In genomic region chr12:113104953-113105510, GRCh38 we compare ENCODE assay signal across 2 cellular contexts.
A peak's percentile ranks its signal among the peaks of the same experiment; 100 is the strongest.
TF ChIP-seq lines count a peak whose summit lies in the region.

No MANE protein-coding gene starts in this region.

TF ChIP-seq in GM23338, 12 proteins besides CTCF, POLR2A, EP300 and RAD21:
- TF ChIP-seq NANOG (IDR thresholded peaks at IDR 0.05; ENCODE audit: borderline replicate concordance) (no peak), POLR2AphosphoS5 (IDR thresholded peaks at IDR 0.05; ENCODE audit: low read depth) (no peak), EZH2phosphoT487 (IDR thresholded peaks at IDR 0.05; ENCODE audit: unreplicated experiment) (no peak), STAT1 (IDR thresholded peaks at IDR 0.05; ENCODE audit: unreplicated experiment) (no peak), ZNF462 (CRISPR knock-in tag; IDR thresholded peaks at IDR 0.05) (no peak), EZH2 (IDR thresholded peaks at IDR 0.05; ENCODE audit: low read depth, unreplicated experiment) (no peak), JUNB (IDR thresholded peaks at IDR 0.05; ENCODE audit: unreplicated experiment) (no peak), ZNF331 (CRISPR knock-in tag; IDR thresholded peaks at IDR 0.05; ENCODE audit: low read depth) (no peak), REST (IDR thresholded peaks at IDR 0.05; ENCODE audit: unreplicated experiment) (no peak), CREB1 (CRISPR knock-in tag; IDR thresholded peaks at IDR 0.05; ENCODE audit: low read depth) (no peak), ZNF114 (CRISPR knock-in tag; IDR thresholded peaks at IDR 0.05) (no peak), ETS1 (IDR thresholded peaks at IDR 0.05) (no peak)

TF ChIP-seq in K562, 482 proteins besides CTCF, POLR2A, EP300 and RAD21:
- TF ChIP-seq TRIM25 (IDR thresholded peaks at IDR 0.05; ENCODE audit: borderline replicate concordance) (no peak), ZNF24 (IDR thresholded peaks at IDR 0.05) (peak; percentile 61; the same call in 1 of the 2 replicates)
TF ChIP-seq in K562: peak in this region for 1.
